Comparison of ENCODE assay signal across 8 cellular contexts in the genomic region with DNA sequence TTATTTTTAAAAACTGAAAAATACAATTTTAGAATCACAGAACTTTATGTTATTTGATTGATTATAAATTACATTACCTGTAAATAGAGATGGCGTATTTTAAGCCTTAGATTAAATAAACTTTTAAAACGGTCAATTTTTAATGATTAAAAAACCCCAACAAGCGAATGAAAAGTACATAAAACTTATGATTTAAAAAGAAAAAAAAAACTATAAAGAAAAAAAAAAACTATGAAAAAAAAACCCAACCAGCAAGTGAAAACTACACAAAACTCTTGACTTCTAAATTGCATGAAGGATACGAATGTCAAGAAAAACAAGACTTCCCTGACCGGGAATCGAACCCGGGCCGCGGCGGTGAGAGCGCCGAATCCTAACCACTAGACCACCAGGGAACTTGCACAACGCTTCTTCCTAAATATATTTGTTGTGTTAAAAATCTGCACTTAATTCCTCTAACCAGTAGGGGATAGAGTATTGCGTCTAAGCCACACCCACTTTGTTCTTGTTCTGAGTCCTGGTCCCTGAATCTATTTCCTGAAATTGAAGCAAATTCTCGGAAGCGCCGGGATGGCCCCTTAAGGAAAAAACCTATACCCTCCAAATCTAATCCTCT. TPM values are rescaled to one million over a fixed set of nuclear protein-coding genes. Genes with fewer than 3 reads are reported as not detected.
DNase-seq lines count a peak whose midpoint lies in the region; ATAC-seq and TF ChIP-seq lines count a peak whose summit lies in the region.

No MANE protein-coding gene starts in this region.

- H3K27me3 ChIP-seq in HAP-1 (ENCODE audit: low read depth) (no peaks in the 10 kb centered on the region), MG63 (no peaks in the 10 kb centered on the region), gastroesophageal sphincter (no peaks in the 10 kb centered on the region), neuronal stem cell (ENCODE audit: control insufficient read depth in 3 of 3, insufficient read depth in 3 of 3, low read depth in 1 of 3, low read length in 3 of 3) (peaks cover 0 to 9% (median 0%) of the 10 kb centered on the region in 3 experiments), subcutaneous abdominal adipose tissue (ENCODE audit: control insufficient read depth in 5 of 5, insufficient read depth in 4 of 5, low read length in 5 of 5) (peaks cover 0 to under 1% (median 0%) of the 10 kb centered on the region in 5 donors)

- no peaks in the 10 kb centered on the region for H3K36me3 ChIP-seq in HAP-1 (replicated peaks)
- H3K36me3 ChIP-seq in MG63: no peaks in the 10 kb centered on the region
- no peaks in the 10 kb centered on the region for H3K36me3 ChIP-seq in gastroesophageal sphincter
- H3K36me3 ChIP-seq in neuronal stem cell (replicated peaks in 1 of 2; ENCODE audit: control insufficient read depth in 2 of 2, insufficient read depth in 2 of 2, low read length in 2 of 2): no peaks in the 10 kb centered on the region
- H3K36me3 ChIP-seq in subcutaneous abdominal adipose tissue (ENCODE audit: control insufficient read depth in 5 of 5, insufficient read depth in 5 of 5, low read length in 5 of 5): no peaks in the 10 kb centered on the region

- H3K14ac ChIP-seq in neuronal stem cell (ENCODE audit: low read length): no peak overlapping the region

- H3K4me3 ChIP-seq in HAP-1 (peak overlapping the region; percentile 44), MG63 (peak overlapping the region; percentile 67), gastroesophageal sphincter (peak overlapping the region; percentile 61 to 100), neuronal stem cell (ENCODE audit: low read length in 2 of 2) (peak overlapping the region; percentile 57 to 79), subcutaneous abdominal adipose tissue (ENCODE audit: low read depth in 1 of 5, low read length in 5 of 5) (peak overlapping the region; percentile 69 to 95 (median 74))

- H3K79me1 ChIP-seq in neuronal stem cell (ENCODE audit: low read depth, low read length): no peaks in the 10 kb centered on the region

- no peak for TF ChIP-seq POLR2A in gastroesophageal sphincter (IDR thresholded peaks at IDR 0.05)

- H3K9me3 ChIP-seq in HAP-1: no peaks in the 10 kb centered on the region
- no peaks in the 10 kb centered on the region for H3K9me3 ChIP-seq in MG63
- H3K9me3 ChIP-seq in gastroesophageal sphincter: no peaks in the 10 kb centered on the region
- peaks cover 0 to 5% of the 10 kb centered on the region in 2 donors for H3K9me3 ChIP-seq in neuronal stem cell (replicated peaks in 1 of 2; ENCODE audit: control insufficient read depth in 2 of 2, insufficient read depth in 1 of 2, low read depth in 1 of 2, low read length in 2 of 2)
- H3K9me3 ChIP-seq in subcutaneous abdominal adipose tissue (ENCODE audit: control insufficient read depth in 5 of 5, low read length in 5 of 5): no peaks in the 10 kb centered on the region

- H3K18ac ChIP-seq in neuronal stem cell (ENCODE audit: low read length): no peak overlapping the region

- no peak for TF ChIP-seq EP300 in gastroesophageal sphincter (IDR thresholded peaks at IDR 0.05)

- H3K9ac ChIP-seq in neuronal stem cell (ENCODE audit: low read depth, low read length, poor library complexity) (no peak overlapping the region), subcutaneous abdominal adipose tissue (ENCODE audit: low read length in 5 of 5) (peak overlapping the region; percentile 83 to 96 (median 91))

- H3K27ac ChIP-seq in gastroesophageal sphincter: peak overlapping the region; percentile 87 to 95 (median 92)
- no peak overlapping the region for H3K27ac ChIP-seq in neuronal stem cell (replicated peaks; ENCODE audit: low read length)
- peak overlapping the region; percentile 96 for H3K27ac ChIP-seq in subcutaneous abdominal adipose tissue (ENCODE audit: low read depth, low read length)

- H3K23ac ChIP-seq in neuronal stem cell (ENCODE audit: low read depth, low read length, poor library complexity): no peak overlapping the region

- peak; percentile 96 for ATAC-seq in gastroesophageal sphincter

- no peak overlapping the region for H2AK5ac ChIP-seq in neuronal stem cell (ENCODE audit: low read depth, low read length)

- no peak overlapping the region for H2BK120ac ChIP-seq in neuronal stem cell (ENCODE audit: low read depth, low read length)

- peaks cover 27% of the 10 kb centered on the region for H3K4me1 ChIP-seq in HAP-1
- H3K4me1 ChIP-seq in gastroesophageal sphincter: peaks cover 0 to 9% (median 0%) of the 10 kb centered on the region in 3 donors
- no peaks in the 10 kb centered on the region for H3K4me1 ChIP-seq in neuronal stem cell (ENCODE audit: control insufficient read depth in 2 of 2, insufficient read depth in 1 of 2, low read depth in 1 of 2, low read length in 2 of 2)
- H3K4me1 ChIP-seq in subcutaneous abdominal adipose tissue (ENCODE audit: control insufficient read depth in 5 of 5, insufficient read depth in 5 of 5, low read length in 5 of 5): peaks cover 0 to 5% (median 0%) of the 10 kb centered on the region in 5 donors

- peak overlapping the region; percentile 90 for H2AFZ ChIP-seq in neuronal stem cell (ENCODE audit: low read length)

- H3K4me2 ChIP-seq in neuronal stem cell (ENCODE audit: insufficient read depth, low read length, poor library complexity, severe bottlenecking): no peak overlapping the region

- peak; percentile 95 for DNase-seq in ELR (ENCODE audit: low read depth)
- DNase-seq in HAP-1 (ENCODE audit: low spot score in 2 of 2): peak; percentile 84 to 94
- peak; percentile 57 for DNase-seq in MG63
- peak; percentile 70 for DNase-seq in SIG-M5 (lab: John Stamatoyannopoulos, UW)
- DNase-seq in activated gamma-delta T cell treated with anti-CD3 and anti-CD28 coated beads, Interleukin-2, amount 50 U/mL, for 16 hours (ENCODE audit: low read depth): peak; percentile 80
- DNase-seq in neuronal stem cell (ENCODE audit: low spot score): peak; percentile 89

- no peak overlapping the region for H4K91ac ChIP-seq in neuronal stem cell (ENCODE audit: low read depth, low read length, poor library complexity)

- no peak overlapping the region for H2BK5ac ChIP-seq in neuronal stem cell (ENCODE audit: low read length)

- no peak overlapping the region for H2BK12ac ChIP-seq in neuronal stem cell (ENCODE audit: low read length)

- peak; percentile 30 to 77 (median 57) for TF ChIP-seq CTCF in gastroesophageal sphincter (IDR thresholded peaks at IDR 0.05)

- no peak overlapping the region for H4K8ac ChIP-seq in neuronal stem cell (ENCODE audit: low read depth, low read length)

- no peak overlapping the region for H2BK15ac ChIP-seq in neuronal stem cell (ENCODE audit: low read length)

- in situ Hi-C loops in HAP-1 (cut with MboI; ENCODE audit: low sequenced_read_pairs): loop anchor here (10.0 kb wide), 1 partner anchor 175 kb away; the partner anchor contains the start of gene HINT3

- WGBS in gastroesophageal sphincter (ENCODE audit: low coverage in 1 of 2), 2 donors: 7 to 12% methylated on average over 16 to 17 of the region's 17 CpGs
- no CpG with 5 or more reads among the region's 17 CpGs for WGBS in neuronal stem cell (ENCODE audit: extremely low coverage in 2 of 2, insufficient read length in 2 of 2, insufficient replicate concordance in 1 of 2), 2 donors

- H3K4ac ChIP-seq in neuronal stem cell (ENCODE audit: low read length): no peak overlapping the region

RNA-seq across cellular contexts. Expression of gene NCOA7, which starts 10.7 kb away (rescaled TPM):
- 6.7 and 10.6 TPM in 2 replicates for total RNA-seq in MG63 (2014; rRNA removed; shearing (Covaris generic); ENCODE audit: low replicate concordance)
- 10 to 100 TPM; 18.1 to 31.4 (median 26.7) TPM for total RNA-seq in gastroesophageal sphincter
- 3.4 TPM for polyA plus RNA-seq in neuronal stem cell (2013, experiment 1 of 2)
- 4.0 TPM for polyA plus RNA-seq in neuronal stem cell (2013, experiment 2 of 2)

RNA-seq across cellular contexts. Expression of gene HEY2, which starts 30.6 kb away (rescaled TPM):
- not detected in 2 replicates for total RNA-seq in MG63 (2014; rRNA removed; shearing (Covaris generic); ENCODE audit: low replicate concordance)
- 1 to 10 TPM; 1.1 to 2.3 (median 2.1) TPM for total RNA-seq in gastroesophageal sphincter
- polyA plus RNA-seq in neuronal stem cell (2013, experiment 1 of 2): 0.36 TPM
- 0.25 TPM for polyA plus RNA-seq in neuronal stem cell (2013, experiment 2 of 2)
